In genomic region chr10:99760321-99760720, GRCh38 we compare ENCODE assay signal across 20 cellular contexts.
"Had no signal": no experiment of that assay in that cellular context is flagged by ENCODE, and none has a peak within 500 bp of the region (broad histone marks: within the 10 kb centered on the region; RNA-seq: fewer than 3 reads in every experiment).

No MANE protein-coding gene starts in this region.

- H3K36me3 ChIP-seq: uterus had no signal

- DNase-seq: activated CD4-positive, alpha-beta memory T cell treated with anti-CD3 and anti-CD28 coated beads for 36 hours; activated CD4-positive, alpha-beta T cell treated with anti-CD3 and anti-CD28 coated beads for 48 hours; activated effector memory CD4-positive, alpha-beta T cell treated with anti-CD3 and anti-CD28 coated beads, Interleukin-2, amount 50 U/mL, for 16 hours; activated naive CD4-positive, alpha-beta T cell treated with anti-CD3 and anti-CD28 coated beads, Interleukin-2, amount 10 ng/mL, durations not matched to agents 7 days and 5 days; effector CD4-positive, alpha-beta T cell; esophagus squamous epithelium; head of caudate nucleus; hypothalamus; left cardiac atrium; occipital lobe; sigmoid colon; stimulated activated CD4-positive, alpha-beta T cell treated with anti-CD3 and anti-CD28 coated beads, Interleukin-2, amount 100 ng/mL, for 48 hours; stimulated activated CD8-positive, alpha-beta memory T cell treated with anti-CD3 and anti-CD28 coated beads, Interleukin-4, amount 100 ng/mL, for 48 hours; stimulated activated naive B cell treated with anti-CD40 and anti-IgM and Interleukin-4, amounts not matched to agents 10 μg/mL and 1 μg/mL and 100 μg/mL, for 72 hours; transverse colon; uterus had no signal

- H3K4me2 ChIP-seq: smooth muscle cell had no signal

- H3K4me3 Mint-ChIP-seq: activated CD4-positive, alpha-beta memory T cell treated with anti-CD3 and anti-CD28 coated beads for 36 hours; activated naive CD4-positive, alpha-beta T cell treated with anti-CD3 and anti-CD28 coated beads, Interleukin-2, amount 10 ng/mL, durations not matched to agents 7 days and 5 days; dendritic cell treated with granulocyte-macrophage colony-stimulating factor and Interleukin-4, amounts not matched to agents 40 ng/mL and 50 ng/mL, for 4 days; nephron; stimulated activated naive B cell treated with anti-CD40 and anti-IgM and Interleukin-4, amounts not matched to agents 10 μg/mL and 1 μg/mL and 100 μg/mL, for 72 hours had no signal

- H3K4me3 ChIP-seq: esophagus squamous epithelium, gastroesophageal sphincter, sigmoid colon, smooth muscle cell, transverse colon, uterus had no signal

- H3K4me1 ChIP-seq: gastroesophageal sphincter, sigmoid colon, uterus had no signal

- H3K9me3 Mint-ChIP-seq: activated naive CD4-positive, alpha-beta T cell treated with anti-CD3 and anti-CD28 coated beads, Interleukin-2, amount 10 ng/mL, durations not matched to agents 7 days and 5 days; dendritic cell treated with granulocyte-macrophage colony-stimulating factor and Interleukin-4, amounts not matched to agents 40 ng/mL and 50 ng/mL, for 4 days had no signal

- H3K27ac ChIP-seq: esophagus squamous epithelium, gastroesophageal sphincter, sigmoid colon, transverse colon, uterus had no signal

- H3K27me3 Mint-ChIP-seq: activated CD4-positive, alpha-beta memory T cell treated with anti-CD3 and anti-CD28 coated beads for 36 hours; activated naive CD4-positive, alpha-beta T cell treated with anti-CD3 and anti-CD28 coated beads, Interleukin-2, amount 10 ng/mL, durations not matched to agents 7 days and 5 days; dendritic cell treated with granulocyte-macrophage colony-stimulating factor and Interleukin-4, amounts not matched to agents 40 ng/mL and 50 ng/mL, for 4 days; stimulated activated naive B cell treated with anti-CD40 and anti-IgM and Interleukin-4, amounts not matched to agents 10 μg/mL and 1 μg/mL and 100 μg/mL, for 72 hours had no signal

- H3K9me3 ChIP-seq: esophagus squamous epithelium, gastroesophageal sphincter, sigmoid colon, transverse colon, uterus had no signal

- H3K4me1 Mint-ChIP-seq: activated naive CD4-positive, alpha-beta T cell treated with anti-CD3 and anti-CD28 coated beads, Interleukin-2, amount 10 ng/mL, durations not matched to agents 7 days and 5 days had no signal

- ATAC-seq: gastroesophageal sphincter; left cardiac atrium; stimulated activated naive B cell treated with anti-CD40 and anti-IgM and Interleukin-4, amounts not matched to agents 10 μg/mL and 1 μg/mL and 100 μg/mL, for 72 hours had no signal

- H3K27ac Mint-ChIP-seq: activated CD4-positive, alpha-beta memory T cell treated with anti-CD3 and anti-CD28 coated beads for 36 hours; activated naive CD4-positive, alpha-beta T cell treated with anti-CD3 and anti-CD28 coated beads, Interleukin-2, amount 10 ng/mL, durations not matched to agents 7 days and 5 days; dendritic cell treated with granulocyte-macrophage colony-stimulating factor and Interleukin-4, amounts not matched to agents 40 ng/mL and 50 ng/mL, for 4 days; stimulated activated naive B cell treated with anti-CD40 and anti-IgM and Interleukin-4, amounts not matched to agents 10 μg/mL and 1 μg/mL and 100 μg/mL, for 72 hours had no signal

- H3K27me3 ChIP-seq: esophagus squamous epithelium, gastroesophageal sphincter, sigmoid colon, transverse colon, uterus had no signal
